Comparison of ENCODE assay signal across 1 cellular context in genomic region chr5:173645897-173646574, GRCh38.
TF ChIP-seq lines count a peak whose summit lies in the region.

No MANE protein-coding gene starts in this region.

TF ChIP-seq in GM23338, 12 proteins besides CTCF, POLR2A, EP300 and RAD21 (continued from another document):
- TF ChIP-seq ZNF462 (CRISPR knock-in tag; IDR thresholded peaks at IDR 0.05) = no peak
- no peak for TF ChIP-seq CREB1 (CRISPR knock-in tag; IDR thresholded peaks at IDR 0.05; ENCODE audit: low read depth)
- TF ChIP-seq JUNB (IDR thresholded peaks at IDR 0.05; ENCODE audit: unreplicated experiment) = no peak
- no peak for TF ChIP-seq ZNF331 (CRISPR knock-in tag; IDR thresholded peaks at IDR 0.05; ENCODE audit: low read depth)
- no peak for TF ChIP-seq EZH2 (IDR thresholded peaks at IDR 0.05; ENCODE audit: low read depth, unreplicated experiment)
- no peak for TF ChIP-seq POLR2AphosphoS5 (IDR thresholded peaks at IDR 0.05; ENCODE audit: low read depth)
- TF ChIP-seq EZH2phosphoT487 (IDR thresholded peaks at IDR 0.05; ENCODE audit: unreplicated experiment) = no peak
- TF ChIP-seq STAT1 (IDR thresholded peaks at IDR 0.05; ENCODE audit: unreplicated experiment) = no peak
- TF ChIP-seq ZNF114 (CRISPR knock-in tag; IDR thresholded peaks at IDR 0.05) = no peak
- no peak for TF ChIP-seq NANOG (IDR thresholded peaks at IDR 0.05; ENCODE audit: borderline replicate concordance)
- no peak for TF ChIP-seq REST (IDR thresholded peaks at IDR 0.05; ENCODE audit: unreplicated experiment)
